ENCODE assay signal across 17 cellular contexts in the genomic region with DNA sequence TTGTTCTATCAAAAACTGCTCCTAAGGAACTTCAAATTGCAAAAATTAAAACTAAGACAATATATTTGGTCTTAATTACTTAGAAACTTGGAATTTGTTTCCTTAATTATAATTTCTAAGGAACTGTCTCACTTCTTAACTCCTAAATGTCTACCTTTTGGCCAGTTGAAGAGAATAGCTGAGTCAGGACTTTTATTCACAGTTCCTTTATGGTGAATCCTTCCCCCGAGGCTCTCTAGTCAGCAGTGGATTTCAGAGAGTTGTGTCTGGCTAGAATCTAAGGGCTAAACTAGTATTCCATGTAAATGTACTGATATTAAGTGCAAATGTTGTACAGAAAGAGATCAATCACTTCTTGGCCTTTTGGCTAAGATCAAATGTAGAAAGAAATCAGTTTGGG.
DNase-seq lines count a peak whose midpoint lies in the region; ATAC-seq, FAIRE-seq and TF ChIP-seq lines count a peak whose summit lies in the region.
"Had no signal": no experiment of that assay in that cellular context is flagged by ENCODE, and none has a peak within 500 bp of the region (broad histone marks: within the 10 kb centered on the region; RNA-seq: fewer than 3 reads in every experiment).

No MANE protein-coding gene starts in this region.

- no peaks in the 10 kb centered on the region for H3K9me3 ChIP-seq in CD4-positive, CD25-positive, alpha-beta regulatory T cell (ENCODE audit: control insufficient read depth in 2 of 2, low read length in 2 of 2)
- H3K9me3 ChIP-seq in H9 (ENCODE audit: control insufficient read depth, low read depth, low read length) (no peaks in the 10 kb centered on the region), astrocyte (ENCODE audit: insufficient read depth, low read depth, low read length) (no peaks in the 10 kb centered on the region)
- H3K9me3 ChIP-seq: BLaER1, HAP-1 had no signal

- no CpG with 5 or more reads among the region's 1 CpG for WGBS in H9 (ENCODE audit: extremely low coverage, insufficient read length, low lambda C conversion rate)

- peaks cover 12 to 63% (median 45%) of the 10 kb centered on the region in 4 donors for H3K4me1 Mint-ChIP-seq in CD4-positive, CD25-positive, alpha-beta regulatory T cell
- H3K4me1 Mint-ChIP-seq in H9: peaks cover 40 to 46% of the 10 kb centered on the region in 2 experiments
- H3K4me1 Mint-ChIP-seq in astrocyte (ENCODE audit: low read depth, unreplicated experiment): peaks cover 8% of the 10 kb centered on the region

- no peak overlapping the region for H2BK12ac ChIP-seq in H9 (ENCODE audit: insufficient read length, low read depth, low read length)

- no peak overlapping the region for H3K18ac ChIP-seq in H9 (ENCODE audit: insufficient read length, low read depth, low read length)

- TF ChIP-seq CTCF in H9 (conservative IDR thresholded peaks at IDR 0.05) (no peak), astrocyte (IDR thresholded peaks at IDR 0.05; ENCODE audit: insufficient read depth, low read depth, low read length) (no peak), foreskin keratinocyte (conservative IDR thresholded peaks at IDR 0.05) (no peak)

- H4K91ac ChIP-seq in H9 (ENCODE audit: insufficient read length, low read depth, low read length): no peak overlapping the region

- peak; percentile 88 for FAIRE-seq in astrocyte (lab: Jason Lieb, UNC)
- FAIRE-seq: A204.1, GM12892 had no signal

- no peak overlapping the region for H2BK20ac ChIP-seq in H9 (ENCODE audit: low read depth, low read length, poor library complexity, severe bottlenecking)

- H3K27ac ChIP-seq in CD4-positive, CD25-positive, alpha-beta regulatory T cell (ENCODE audit: insufficient read depth, low read length, poor library complexity, severe bottlenecking): no peak overlapping the region
- no peak overlapping the region for H3K27ac ChIP-seq in H9 (ENCODE audit: insufficient read length, low read depth, low read length)
- no peak overlapping the region for H3K27ac ChIP-seq in astrocyte (ENCODE audit: low read depth, low read length)
- peak overlapping the region; percentile 62 for H3K27ac ChIP-seq in foreskin keratinocyte
- H3K27ac ChIP-seq: BLaER1 had no signal

- H3K27me3 Mint-ChIP-seq in CD4-positive, CD25-positive, alpha-beta regulatory T cell: no peaks in the 10 kb centered on the region
- no peaks in the 10 kb centered on the region for H3K27me3 Mint-ChIP-seq in H9 (ENCODE audit: low read depth)
- H3K27me3 Mint-ChIP-seq in astrocyte (ENCODE audit: low read depth, unreplicated experiment): no peaks in the 10 kb centered on the region

- H3K79me2 ChIP-seq in H9 (ENCODE audit: insufficient read depth, low read length) (no peaks in the 10 kb centered on the region), astrocyte (ENCODE audit: insufficient read depth, low read length) (peaks cover 4% of the 10 kb centered on the region)

- no peaks in the 10 kb centered on the region for H3K27me3 ChIP-seq in CD4-positive, CD25-positive, alpha-beta regulatory T cell (ENCODE audit: control insufficient read depth, insufficient read depth, low read length)
- no peaks in the 10 kb centered on the region for H3K27me3 ChIP-seq in H9 (ENCODE audit: insufficient read depth, low read length)
- no peaks in the 10 kb centered on the region for H3K27me3 ChIP-seq in astrocyte (ENCODE audit: insufficient read depth, low read length)
- no peaks in the 10 kb centered on the region for H3K27me3 ChIP-seq in foreskin keratinocyte

- H3K79me1 ChIP-seq in H9 (ENCODE audit: insufficient read depth, low read depth, low read length, poor library complexity, severe bottlenecking): no peaks in the 10 kb centered on the region

- H2AK5ac ChIP-seq in H9 (ENCODE audit: insufficient read length, low read length): no peak overlapping the region

- H3K36me3 Mint-ChIP-seq in CD4-positive, CD25-positive, alpha-beta regulatory T cell: peaks cover 13% of the 10 kb centered on the region
- H3K36me3 Mint-ChIP-seq in H9 (ENCODE audit: insufficient read depth in 1 of 3, low read depth in 3 of 3) (peaks cover 0 to 4% (median 2%) of the 10 kb centered on the region in 3 experiments; a peak in 1 of 7 replicates), astrocyte (ENCODE audit: low read depth, unreplicated experiment) (no peaks in the 10 kb centered on the region)

- ATAC-seq in CD4-positive, CD25-positive, alpha-beta regulatory T cell (ENCODE audit: low read depth in 2 of 2): no peak
- ATAC-seq in foreskin keratinocyte (peak; percentile 72), HG02798 (IDR thresholded peaks at IDR 0.05; ENCODE audit: poor library complexity, unreplicated experiment) (no peak)

- no peak overlapping the region for H3K9ac ChIP-seq in H9 (ENCODE audit: extremely low read depth, insufficient read length, low read length)
- no peak overlapping the region for H3K9ac ChIP-seq in astrocyte (ENCODE audit: low read length)
- H3K9ac ChIP-seq: BLaER1 had no signal

- H3K9me3 Mint-ChIP-seq in CD4-positive, CD25-positive, alpha-beta regulatory T cell: peaks cover 0 to 4% (median 2%) of the 10 kb centered on the region in 7 donors
- H3K9me3 Mint-ChIP-seq in H9 (no peaks in the 10 kb centered on the region), astrocyte (ENCODE audit: unreplicated experiment) (no peaks in the 10 kb centered on the region)
- H3K9me3 Mint-ChIP-seq: CD8-positive, alpha-beta memory T cell had no signal

- H4K20me1 ChIP-seq in H9 (ENCODE audit: control insufficient read depth, insufficient read depth, insufficient read length) (no peaks in the 10 kb centered on the region), astrocyte (ENCODE audit: insufficient read depth, low read length) (peaks cover 3% of the 10 kb centered on the region)

- H3K14ac ChIP-seq in H9 (ENCODE audit: insufficient read depth, low read length): no peak overlapping the region

- no peak overlapping the region for H4K8ac ChIP-seq in H9 (replicated peaks; ENCODE audit: insufficient read length, low read depth, low read length)

- H2BK5ac ChIP-seq in H9 (ENCODE audit: insufficient read length, low read length): no peak overlapping the region

- no peak overlapping the region for H3K4me3 ChIP-seq in CD4-positive, CD25-positive, alpha-beta regulatory T cell (ENCODE audit: low read depth, low read length)
- H3K4me3 ChIP-seq in astrocyte (ENCODE audit: insufficient read depth, low read depth, low read length): no peak overlapping the region
- H3K4me3 ChIP-seq: BLaER1, HAP-1 had no signal

- H3K4me2 ChIP-seq in H9 (ENCODE audit: insufficient read depth, insufficient read length, low read length): no peak overlapping the region
- no peak overlapping the region for H3K4me2 ChIP-seq in astrocyte (ENCODE audit: low read length)
- H3K4me2 ChIP-seq: BLaER1 had no signal

- no peak overlapping the region for H3K4me3 Mint-ChIP-seq in CD4-positive, CD25-positive, alpha-beta regulatory T cell
- H3K4me3 Mint-ChIP-seq in H9 (no peak overlapping the region), astrocyte (ENCODE audit: unreplicated experiment) (no peak overlapping the region)
- H3K4me3 Mint-ChIP-seq: CD8-positive, alpha-beta memory T cell had no signal

- no peak overlapping the region for H3T11ph ChIP-seq in H9 (ENCODE audit: low read length)

- no peak for DNase-seq in CD4-positive, CD25-positive, alpha-beta regulatory T cell
- DNase-seq in H9 (no peak), astrocyte (ENCODE audit: low read depth) (no peak), foreskin keratinocyte (peak in 1 of 2 donors; percentile 52), activated gamma-delta T cell treated with Interleukin-2 at 50 U/mL for 16 hours (no peak)
- DNase-seq in stimulated activated CD4-positive, alpha-beta T cell treated with anti-CD3 and anti-CD28 coated beads, Interleukin-4, amount 100 ng/mL, for 4 hours: no peak
- DNase-seq in stimulated activated CD4-positive, alpha-beta T cell treated with anti-CD3 and anti-CD28 coated beads, Interleukin-4, amount 100 ng/mL, for 1 hour: no peak
- DNase-seq: CD8-positive, alpha-beta memory T cell; NCI-H1105 treated with DMSO at 0.1 percent for 48 hours; NCI-H1694 treated with DMSO at 0.1 percent for 48 hours; NCI-H748 treated with DMSO at 0.1 percent for 48 hours; SHP77 treated with DMSO at 0.1 percent for 48 hours had no signal

- no peak overlapping the region for H3K23ac ChIP-seq in H9 (ENCODE audit: insufficient read length, low read depth, low read length)

- H3K23me2 ChIP-seq in H9 (ENCODE audit: insufficient read length, low read depth, low read length, poor library complexity, severe bottlenecking): no peaks in the 10 kb centered on the region

- no peak overlapping the region for H2BK120ac ChIP-seq in H9 (ENCODE audit: low read depth, low read length, poor library complexity, severe bottlenecking)

- no peak overlapping the region for H3K56ac ChIP-seq in H9 (ENCODE audit: insufficient read length, low read depth, low read length)

- peak overlapping the region in 2 of 3 donors; percentile 30 to 31 for H3K27ac Mint-ChIP-seq in CD4-positive, CD25-positive, alpha-beta regulatory T cell
- H3K27ac Mint-ChIP-seq in H9 (peak overlapping the region in 2 of 3 experiments; percentile 10 to 30; a peak in 3 of 7 replicates), astrocyte (ENCODE audit: unreplicated experiment) (peak overlapping the region; percentile 20)

- peaks cover 2% of the 10 kb centered on the region for H3K36me3 ChIP-seq in CD4-positive, CD25-positive, alpha-beta regulatory T cell (ENCODE audit: control insufficient read depth, insufficient read depth, low read length)
- no peaks in the 10 kb centered on the region for H3K36me3 ChIP-seq in astrocyte (ENCODE audit: insufficient read depth, low read length)
- H3K36me3 ChIP-seq: BLaER1, HAP-1 had no signal

- H2AFZ ChIP-seq in H9 (ENCODE audit: low read length) (no peak overlapping the region), astrocyte (ENCODE audit: low read depth, low read length) (no peak overlapping the region)

- H4K5ac ChIP-seq in H9 (ENCODE audit: insufficient read length, low read depth, low read length): no peak overlapping the region

- H2BK15ac ChIP-seq in H9 (ENCODE audit: low read depth, low read length): no peak overlapping the region

- no peak overlapping the region for H3K4ac ChIP-seq in H9 (ENCODE audit: low read depth, low read length)

- peaks cover 9% of the 10 kb centered on the region for H3K4me1 ChIP-seq in CD4-positive, CD25-positive, alpha-beta regulatory T cell (ENCODE audit: control insufficient read depth, insufficient read depth, low read length, poor library complexity, severe bottlenecking)
- H3K4me1 ChIP-seq in H9 (ENCODE audit: insufficient read depth, low read length) (peaks cover 11% of the 10 kb centered on the region), astrocyte (ENCODE audit: insufficient read depth, low read length) (no peaks in the 10 kb centered on the region), foreskin keratinocyte (peaks cover 26% of the 10 kb centered on the region)
- H3K4me1 ChIP-seq: BLaER1 had no signal
